Comparison of ENCODE assay signal across 25 cellular contexts in the genomic region with DNA sequence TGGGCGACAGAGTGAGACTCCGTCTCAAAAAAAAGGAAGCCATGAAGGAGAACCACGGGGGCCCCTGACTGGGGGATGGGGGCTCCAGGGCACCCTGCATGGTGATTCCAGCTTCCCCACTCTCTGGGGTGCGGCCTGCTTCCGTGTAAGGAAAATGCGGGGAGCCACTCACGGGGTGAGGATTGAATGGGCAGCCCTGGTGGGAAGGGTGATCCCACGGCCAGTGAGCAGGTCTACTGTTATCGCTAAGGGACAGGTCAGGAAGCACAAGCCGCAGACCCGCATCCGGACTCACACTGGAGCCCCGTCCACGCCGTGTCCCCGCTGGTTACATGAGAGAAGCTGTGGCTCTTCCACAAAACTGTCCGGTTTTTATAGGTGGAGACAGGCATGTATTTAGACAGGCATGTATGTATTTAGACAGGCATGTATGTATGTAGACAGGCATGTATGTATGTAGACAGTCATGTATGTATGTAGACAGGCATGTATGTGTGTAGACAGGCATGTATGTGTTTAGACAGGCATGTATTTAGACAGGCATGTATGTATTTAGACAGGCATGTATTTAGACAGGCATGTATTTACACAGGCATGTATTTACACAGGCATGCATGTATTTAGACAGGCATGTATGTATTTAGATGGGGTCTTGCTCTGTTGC. TPM values are rescaled to one million over a fixed set of nuclear protein-coding genes. Genes with fewer than 3 reads are reported as not detected.
A peak's percentile ranks its signal among the peaks of the same experiment; 100 is the strongest.
DNase-seq lines count a peak whose midpoint lies in the region; ATAC-seq and TF ChIP-seq lines count a peak whose summit lies in the region.
"Had no signal": no experiment of that assay in that cellular context is flagged by ENCODE, and none has a peak within 500 bp of the region (broad histone marks: within the 10 kb centered on the region; RNA-seq: fewer than 3 reads in every experiment).

No MANE protein-coding gene starts in this region.

- DNase-seq in RWPE1 (ENCODE audit: low spot score) = no peak
- no peak for DNase-seq in neural progenitor cell (ENCODE audit: low spot score)
- no peak for DNase-seq in CD4-positive, alpha-beta T cell
- DNase-seq: activated B cell treated with CpG ODN at 0.5 μM for 24 hours; activated CD4-positive, alpha-beta memory T cell treated with anti-CD3 and anti-CD28 coated beads for 36 hours; activated CD8-positive, alpha-beta memory T cell treated with anti-CD3 and anti-CD28 coated beads, Interleukin-2, amount 50 U/mL, for 4 hours; activated naive CD4-positive, alpha-beta T cell treated with anti-CD3 and anti-CD28 coated beads for 36 hours; DMS53; effector CD8-positive, alpha-beta T cell; HFFc6; hippocampal formation; naive B cell; NCI-H146; occipital lobe; stimulated activated naive CD8-positive, alpha-beta T cell treated with anti-CD3 and anti-CD28 coated beads, Interleukin-15, Interleukin-2, amounts not matched to agents 100 U/mL and 50 U/mL, for 24 hours had no signal

- no peaks in the 10 kb centered on the region for H3K9me3 Mint-ChIP-seq in dendritic cell treated with granulocyte-macrophage colony-stimulating factor and Interleukin-4, amounts not matched to agents 40 ng/mL and 50 ng/mL, for 4 days
- H3K9me3 Mint-ChIP-seq in neural progenitor cell = no peaks in the 10 kb centered on the region
- H3K9me3 Mint-ChIP-seq in CD4-positive, alpha-beta T cell = no peaks in the 10 kb centered on the region
- H3K9me3 Mint-ChIP-seq: activated B cell treated with CpG ODN at 0.5 μM for 24 hours; activated CD4-positive, alpha-beta memory T cell treated with anti-CD3 and anti-CD28 coated beads for 36 hours; activated naive CD4-positive, alpha-beta T cell treated with anti-CD3 and anti-CD28 coated beads for 36 hours; activated T-helper 1 cell treated with anti-CD3 and anti-CD28 coated beads, Interleukin-12 subunit alpha, Interleukin-12 subunit beta, Interleukin-2, Interleukin-4 antibody, amounts not matched to agents 30 ng/mL and 10 ng/mL and 1 ng/mL, durations not matched to agents 14 hours and 24 hours and 36 hours; HFFc6; mesothelial cell of epicardium; naive B cell; T-helper 2 cell treated with Interferon-gamma antibody and Interleukin-4, amounts not matched to agents 5 μg/mL and 100 μg/mL, for 36 hours had no signal

- H3K4me1 Mint-ChIP-seq in dendritic cell treated with granulocyte-macrophage colony-stimulating factor and Interleukin-4, amounts not matched to agents 40 ng/mL and 50 ng/mL, for 4 days (ENCODE audit: low read depth) = peaks cover 46% of the 10 kb centered on the region
- H3K4me1 Mint-ChIP-seq in neural progenitor cell = peaks cover 29% of the 10 kb centered on the region
- H3K4me1 Mint-ChIP-seq in CD4-positive, alpha-beta T cell (ENCODE audit: low read depth) = peaks cover 6% of the 10 kb centered on the region

- no peak overlapping the region for H3K4me3 Mint-ChIP-seq in dendritic cell treated with granulocyte-macrophage colony-stimulating factor and Interleukin-4, amounts not matched to agents 40 ng/mL and 50 ng/mL, for 4 days
- H3K4me3 Mint-ChIP-seq in neural progenitor cell = no peak overlapping the region
- no peak overlapping the region for H3K4me3 Mint-ChIP-seq in CD4-positive, alpha-beta T cell
- H3K4me3 Mint-ChIP-seq: activated B cell treated with CpG ODN at 0.5 μM for 24 hours; activated CD4-positive, alpha-beta memory T cell treated with anti-CD3 and anti-CD28 coated beads for 36 hours; activated naive CD4-positive, alpha-beta T cell treated with anti-CD3 and anti-CD28 coated beads for 36 hours; activated T-helper 1 cell treated with anti-CD3 and anti-CD28 coated beads, Interleukin-12 subunit alpha, Interleukin-12 subunit beta, Interleukin-2, Interleukin-4 antibody, amounts not matched to agents 30 ng/mL and 10 ng/mL and 1 ng/mL, durations not matched to agents 14 hours and 24 hours and 36 hours; B cell; HFFc6; mesothelial cell of epicardium; T-helper 2 cell treated with Interferon-gamma antibody and Interleukin-4, amounts not matched to agents 5 μg/mL and 100 μg/mL, for 36 hours had no signal

- H3K36me3 ChIP-seq in BLaER1 (0 out of 2 replicates have a peak, but pooled peaks cover 4% of the 10 kb centered on the region), neural progenitor cell (no peaks in the 10 kb centered on the region)

- peak overlapping the region; percentile 64 for H3K4me2 ChIP-seq in BLaER1
- no peak overlapping the region for H3K4me2 ChIP-seq in neural progenitor cell

- CTCF ChIA-PET in RWPE1 (lab: Yijun Ruan, JAX) = no interaction called here
- CTCF ChIA-PET in CD4-positive, alpha-beta T cell (lab: Charles Lee) = no interaction called here

- H2AFZ ChIP-seq in neural progenitor cell (replicated peaks) = no peak overlapping the region

- peak overlapping the region; percentile 93 for H3K27ac Mint-ChIP-seq in dendritic cell treated with granulocyte-macrophage colony-stimulating factor and Interleukin-4, amounts not matched to agents 40 ng/mL and 50 ng/mL, for 4 days
- peak overlapping the region; percentile 4 for H3K27ac Mint-ChIP-seq in neural progenitor cell
- no peak overlapping the region for H3K27ac Mint-ChIP-seq in CD4-positive, alpha-beta T cell
- H3K27ac Mint-ChIP-seq: activated B cell treated with CpG ODN at 0.5 μM for 24 hours; activated CD4-positive, alpha-beta memory T cell treated with anti-CD3 and anti-CD28 coated beads for 36 hours; activated naive CD4-positive, alpha-beta T cell treated with anti-CD3 and anti-CD28 coated beads for 36 hours; activated T-helper 1 cell treated with anti-CD3 and anti-CD28 coated beads, Interleukin-12 subunit alpha, Interleukin-12 subunit beta, Interleukin-2, Interleukin-4 antibody, amounts not matched to agents 30 ng/mL and 10 ng/mL and 1 ng/mL, durations not matched to agents 14 hours and 24 hours and 36 hours; B cell; HFFc6; T-helper 2 cell treated with Interferon-gamma antibody and Interleukin-4, amounts not matched to agents 5 μg/mL and 100 μg/mL, for 36 hours had no signal

- H3K79me2 ChIP-seq in neural progenitor cell (ENCODE audit: low read depth) = peaks cover 7% of the 10 kb centered on the region

- H3F3A ChIP-seq in neural progenitor cell (ENCODE audit: low read depth) = peaks cover 5% of the 10 kb centered on the region

- H3K9me3 ChIP-seq in BLaER1 (no peaks in the 10 kb centered on the region), neural progenitor cell (ENCODE audit: low read depth) (no peaks in the 10 kb centered on the region)
- no peaks in the 10 kb centered on the region for H3K9me3 ChIP-seq in CD4-positive, alpha-beta T cell (ENCODE audit: control insufficient read depth, low read length)
- H3K9me3 ChIP-seq: thoracic aorta had no signal

- TF ChIP-seq CTCF in RWPE1 (conservative IDR thresholded peaks at IDR 0.05; ENCODE audit: low read depth) (no peak), neural progenitor cell (IDR thresholded peaks at IDR 0.05) (no peak)
- TF ChIP-seq CTCF in CD4-positive, alpha-beta T cell (IDR thresholded peaks at IDR 0.05) = no peak

- H3K27me3 ChIP-seq in BLaER1 (no peaks in the 10 kb centered on the region), neural progenitor cell (no peaks in the 10 kb centered on the region)
- no peaks in the 10 kb centered on the region for H3K27me3 ChIP-seq in CD4-positive, alpha-beta T cell (ENCODE audit: control insufficient read depth, insufficient read depth, low read length)

- H3K27me3 Mint-ChIP-seq in dendritic cell treated with granulocyte-macrophage colony-stimulating factor and Interleukin-4, amounts not matched to agents 40 ng/mL and 50 ng/mL, for 4 days = peaks cover 6% of the 10 kb centered on the region
- H3K27me3 Mint-ChIP-seq in neural progenitor cell (ENCODE audit: insufficient read depth, low read depth) = peaks cover 1% of the 10 kb centered on the region
- no peaks in the 10 kb centered on the region for H3K27me3 Mint-ChIP-seq in CD4-positive, alpha-beta T cell
- H3K27me3 Mint-ChIP-seq: activated B cell treated with CpG ODN at 0.5 μM for 24 hours; activated CD4-positive, alpha-beta memory T cell treated with anti-CD3 and anti-CD28 coated beads for 36 hours had no signal

- no peak for ATAC-seq in GM18511 (IDR thresholded peaks at IDR 0.05; ENCODE audit: unreplicated experiment)
- no peak for ATAC-seq in GM18907 (IDR thresholded peaks at IDR 0.05; ENCODE audit: unreplicated experiment)
- ATAC-seq in GM21515 (IDR thresholded peaks at IDR 0.05; ENCODE audit: unreplicated experiment) = no peak
- ATAC-seq in CD4-positive, alpha-beta T cell (ENCODE audit: poor library complexity) = no peak
- ATAC-seq: stimulated activated naive CD8-positive, alpha-beta T cell treated with anti-CD3 and anti-CD28 coated beads, Interleukin-15, Interleukin-2, amounts not matched to agents 100 U/mL and 50 U/mL, for 24 hours had no signal

- H3K9ac ChIP-seq in BLaER1 = peak overlapping the region; percentile 6; the same call in 1 of the 2 replicates
- no peak overlapping the region for H3K9ac ChIP-seq in neural progenitor cell

- H3K27ac ChIP-seq in BLaER1 (no peak overlapping the region), RWPE1 (peak overlapping the region; percentile 96), neural progenitor cell (no peak overlapping the region)
- no peak overlapping the region for H3K27ac ChIP-seq in CD4-positive, alpha-beta T cell (ENCODE audit: low read depth, low read length)
- H3K27ac ChIP-seq: thoracic aorta had no signal

- H4K20me1 ChIP-seq in BLaER1 (no peaks in the 10 kb centered on the region), neural progenitor cell (ENCODE audit: low read depth) (no peaks in the 10 kb centered on the region)

- H3K36me3 Mint-ChIP-seq in dendritic cell treated with granulocyte-macrophage colony-stimulating factor and Interleukin-4, amounts not matched to agents 40 ng/mL and 50 ng/mL, for 4 days (ENCODE audit: low read depth) = peaks cover 46% of the 10 kb centered on the region
- H3K36me3 Mint-ChIP-seq in neural progenitor cell = no peaks in the 10 kb centered on the region
- peaks cover 12% of the 10 kb centered on the region for H3K36me3 Mint-ChIP-seq in CD4-positive, alpha-beta T cell (ENCODE audit: low read depth)

- H3K4me1 ChIP-seq in BLaER1 = peaks cover 67% of the 10 kb centered on the region
- H3K4me1 ChIP-seq in neural progenitor cell = peaks cover 1% of the 10 kb centered on the region

- POLR2A ChIA-PET in RWPE1 (lab: Yijun Ruan, JAX; ENCODE audit: low non-redundant PET) = no interaction called here
- POLR2A ChIA-PET in CD4-positive, alpha-beta T cell (lab: Charles Lee) = no interaction called here

- no peak overlapping the region for H3K4me3 ChIP-seq in BLaER1
- H3K4me3 ChIP-seq in neural progenitor cell = no peak overlapping the region
- H3K4me3 ChIP-seq: thoracic aorta had no signal

- intact Hi-C loops in dendritic cell treated with granulocyte-macrophage colony-stimulating factor and Interleukin-4, amounts not matched to agents 40 ng/mL and 50 ng/mL, for 4 days (cut with micrococcal nuclease) = no loop called here
- intact Hi-C loops in CD4-positive, alpha-beta T cell (cut with DNase I, micrococcal nuclease) = no loop called here

RNA-seq across cellular contexts. Expression of gene PSMG3, which starts 5.8 kb away (rescaled TPM):
- 31.1 and 50.3 TPM in 2 replicates for total RNA-seq in neural progenitor cell (ENCODE audit: low replicate concordance)
- 10 to 100 TPM; 13.3 to 13.8 TPM for total RNA-seq in CD4-positive, alpha-beta T cell

RNA-seq across cellular contexts. Expression of gene TMEM184A, which starts 8.1 kb away (rescaled TPM):
- 0.17 and 0.22 TPM in 2 replicates for total RNA-seq in neural progenitor cell (ENCODE audit: low replicate concordance)
- total RNA-seq in CD4-positive, alpha-beta T cell = under 1 TPM in 1 of 2 experiments, not detected in 1; 0.06 TPM
- total RNA-seq: activated B cell treated with CpG ODN at 0.5 μM for 24 hours; activated CD4-positive, alpha-beta memory T cell treated with anti-CD3 and anti-CD28 coated beads for 36 hours; B cell; occipital lobe had no signal

RNA-seq across cellular contexts. Expression of gene MAFK, which starts 33.6 kb away (rescaled TPM):
- total RNA-seq in neural progenitor cell (ENCODE audit: low replicate concordance) = 4.3 and 4.7 TPM in 2 replicates
- total RNA-seq in CD4-positive, alpha-beta T cell = 10 to 100 TPM; 60.1 to 65.0 TPM

RNA-seq across cellular contexts. Expression of gene INTS1, which starts 59.9 kb away (rescaled TPM):
- total RNA-seq in neural progenitor cell (ENCODE audit: low replicate concordance) = 16.5 and 76.7 TPM in 2 replicates
- total RNA-seq in CD4-positive, alpha-beta T cell = 10 to 100 TPM; 91.0 to 91.5 TPM

Comparison
In these comparisons a context has a peak if more than half of its experiments do, and no peak if none do; other contexts are left out.
1. RNA of gene MAFK, which starts 33.6 kb away (total RNA-seq): 60.1 to 65.0 TPM in CD4-positive, alpha-beta T cell; 4.3 to 4.7 TPM in neural progenitor cell; every median in the first group is over 10 times any median in the second.